13 cellular contexts compared by ENCODE assay signal in genomic region chr11:34631737-34632104, GRCh38. TPM values are rescaled to one million over a fixed set of nuclear protein-coding genes. Genes with fewer than 3 reads are reported as not detected.
DNase-seq lines count a peak whose midpoint lies in the region; ATAC-seq and TF ChIP-seq lines count a peak whose summit lies in the region.
"Had no signal": no experiment of that assay in that cellular context is flagged by ENCODE, and none has a peak within 500 bp of the region (broad histone marks: within the 10 kb centered on the region; RNA-seq: fewer than 3 reads in every experiment).

No MANE protein-coding gene starts in this region.

- no peak overlapping the region for H2AFZ ChIP-seq in Karpas-422 (ENCODE audit: low read length)
- no peak overlapping the region for H2AFZ ChIP-seq in H9 (ENCODE audit: low read length)

- no peak overlapping the region for H3K14ac ChIP-seq in H9 (ENCODE audit: insufficient read depth, low read length)

- H3K27me3 Mint-ChIP-seq in H9 (ENCODE audit: low read depth), result peaks cover 3% of the 10 kb centered on the region

- H3K27me3 ChIP-seq in esophagus (ENCODE audit: control insufficient read depth in 1 of 2, insufficient read depth in 2 of 2, low read length in 2 of 2) (no peaks in the 10 kb centered on the region), Karpas-422 (ENCODE audit: low read length) (no peaks in the 10 kb centered on the region), H9 (ENCODE audit: insufficient read depth, low read length) (no peaks in the 10 kb centered on the region)
- H3K27me3 ChIP-seq: BLaER1 treated with 17β-estradiol and CSF1 and Interleukin-3, amounts not matched to agents 10 nM and 100 nM had no signal

- peaks cover 18 to 27% of the 10 kb centered on the region in 2 experiments for H3K4me1 Mint-ChIP-seq in H9

- H3K9me2 ChIP-seq in Karpas-422 (replicated peaks; ENCODE audit: insufficient read depth, low read length), result no peaks in the 10 kb centered on the region

- H3K27ac ChIP-seq in esophagus (ENCODE audit: low read depth in 2 of 2, low read length in 1 of 2) (peak overlapping the region; percentile 76 to 95), Karpas-422 (ENCODE audit: low read length) (no peak overlapping the region), H9 (ENCODE audit: insufficient read length, low read depth, low read length) (no peak overlapping the region)

- no peak for TF ChIP-seq CTCF in H9 (conservative IDR thresholded peaks at IDR 0.05)

- H3K36me3 Mint-ChIP-seq in H9 (ENCODE audit: insufficient read depth in 1 of 3, low read depth in 3 of 3), result no peaks in the 10 kb centered on the region

- H3K4me3 ChIP-seq in esophagus (ENCODE audit: low read depth in 1 of 2, low read length in 2 of 2), result peak overlapping the region in 1 of 2 donors; percentile 37
- H3K4me3 ChIP-seq in Karpas-422 (ENCODE audit: low read length), result no peak overlapping the region
- H3K4me3 ChIP-seq: BLaER1 treated with 17β-estradiol and CSF1 and Interleukin-3, amounts not matched to agents 10 nM and 100 nM had no signal

- H4K20me1 ChIP-seq in Karpas-422 (ENCODE audit: insufficient read depth, low read depth, low read length) (no peaks in the 10 kb centered on the region), H9 (ENCODE audit: control insufficient read depth, insufficient read depth, insufficient read length) (no peaks in the 10 kb centered on the region)
- H4K20me1 ChIP-seq: BLaER1 treated with 17β-estradiol and CSF1 and Interleukin-3, amounts not matched to agents 10 nM and 100 nM had no signal

- no peak overlapping the region for H3K18ac ChIP-seq in H9 (ENCODE audit: insufficient read length, low read depth, low read length)

- H4K5ac ChIP-seq in H9 (ENCODE audit: insufficient read length, low read depth, low read length), result no peak overlapping the region

- H3K4me2 ChIP-seq in Karpas-422 (ENCODE audit: low read depth, low read length, poor library complexity, severe bottlenecking) (no peak overlapping the region), H9 (ENCODE audit: insufficient read depth, insufficient read length, low read length) (no peak overlapping the region)
- H3K4me2 ChIP-seq: BLaER1 treated with 17β-estradiol and CSF1 and Interleukin-3, amounts not matched to agents 10 nM and 100 nM had no signal

- H3T11ph ChIP-seq in H9 (ENCODE audit: low read length), result no peak overlapping the region

- H3K9me3 Mint-ChIP-seq in H9, result no peaks in the 10 kb centered on the region
- H3K9me3 Mint-ChIP-seq: activated T-helper 17 cell treated with anti-CD3 and anti-CD28 coated beads, Interleukin-2, amount 50 U/mL, for 72 hours had no signal

- DNase-seq in DMS79 (lab: John Stamatoyannopoulos, UW), result peak; percentile 94
- peak; percentile 74 for DNase-seq in NCI-H345 treated with DMSO at 0.1 percent for 48 hours (lab: John Stamatoyannopoulos, UW; ENCODE audit: unreplicated experiment)
- DNase-seq in pons (ENCODE audit: low spot score), result peak; percentile 53
- DNase-seq in Karpas-422, result no peak
- DNase-seq in H9, result no peak
- DNase-seq: activated CD4-positive, alpha-beta T cell treated with anti-CD3 and anti-CD28 coated beads for 1 hour; stimulated activated CD4-positive, alpha-beta T cell treated with anti-CD3 and anti-CD28 coated beads, Interleukin-12 subunit alpha, Interleukin-12 subunit beta, amount 100 ng/mL, for 4 hours had no signal

- H3K23ac ChIP-seq in H9 (ENCODE audit: insufficient read length, low read depth, low read length), result no peak overlapping the region

- H3K4ac ChIP-seq in H9 (ENCODE audit: low read depth, low read length), result no peak overlapping the region

- no peak overlapping the region for H2BK120ac ChIP-seq in H9 (ENCODE audit: low read depth, low read length, poor library complexity, severe bottlenecking)

- H3K36me3 ChIP-seq in esophagus (ENCODE audit: control insufficient read depth in 2 of 2, insufficient read depth in 2 of 2, low read length in 1 of 2) (no peaks in the 10 kb centered on the region), Karpas-422 (ENCODE audit: insufficient read depth, low read length) (no peaks in the 10 kb centered on the region)
- H3K36me3 ChIP-seq: BLaER1 treated with 17β-estradiol and CSF1 and Interleukin-3, amounts not matched to agents 10 nM and 100 nM had no signal

- no peaks in the 10 kb centered on the region for H3K79me2 ChIP-seq in Karpas-422 (ENCODE audit: low read length)
- H3K79me2 ChIP-seq in H9 (ENCODE audit: insufficient read depth, low read length), result no peaks in the 10 kb centered on the region

- 36 to 41% methylated on average over 4 of the region's 4 CpGs for WGBS in esophagus, 2 donors
- WGBS in H9 (ENCODE audit: extremely low coverage, insufficient read length, low lambda C conversion rate), result no CpG with 5 or more reads among the region's 4 CpGs

- no peak overlapping the region for H3K56ac ChIP-seq in H9 (ENCODE audit: insufficient read length, low read depth, low read length)

- no peaks in the 10 kb centered on the region for H3K9me3 ChIP-seq in esophagus (ENCODE audit: control insufficient read depth in 2 of 2, insufficient read depth in 1 of 2, low read depth in 1 of 2, low read length in 1 of 2)
- no peaks in the 10 kb centered on the region for H3K9me3 ChIP-seq in Karpas-422 (ENCODE audit: low read length)
- H3K9me3 ChIP-seq in H9 (ENCODE audit: control insufficient read depth, low read depth, low read length), result no peaks in the 10 kb centered on the region
- H3K9me3 ChIP-seq: BLaER1 treated with 17β-estradiol and CSF1 and Interleukin-3, amounts not matched to agents 10 nM and 100 nM had no signal

- no peak overlapping the region for H3K4me3 Mint-ChIP-seq in H9
- H3K4me3 Mint-ChIP-seq: activated T-helper 17 cell treated with anti-CD3 and anti-CD28 coated beads, Interleukin-2, amount 50 U/mL, for 72 hours had no signal

- no peak overlapping the region for H2BK5ac ChIP-seq in H9 (ENCODE audit: insufficient read length, low read length)

- H2BK20ac ChIP-seq in H9 (ENCODE audit: low read depth, low read length, poor library complexity, severe bottlenecking), result no peak overlapping the region

- H4K91ac ChIP-seq in H9 (ENCODE audit: insufficient read length, low read depth, low read length), result no peak overlapping the region

- H4K8ac ChIP-seq in H9 (replicated peaks; ENCODE audit: insufficient read length, low read depth, low read length), result no peak overlapping the region

- no peaks in the 10 kb centered on the region for H3K79me1 ChIP-seq in H9 (ENCODE audit: insufficient read depth, low read depth, low read length, poor library complexity, severe bottlenecking)

- no peaks in the 10 kb centered on the region for H3K23me2 ChIP-seq in H9 (ENCODE audit: insufficient read length, low read depth, low read length, poor library complexity, severe bottlenecking)

- H3K4me1 ChIP-seq in esophagus (ENCODE audit: control insufficient read depth in 2 of 2, insufficient read depth in 2 of 2, low read length in 1 of 2) (peaks cover 3% of the 10 kb centered on the region in 2 donors), Karpas-422 (ENCODE audit: low read length) (peaks cover 5% of the 10 kb centered on the region), H9 (ENCODE audit: insufficient read depth, low read length) (no peaks in the 10 kb centered on the region; the same call in 1 of the 2 replicates)

- no peak overlapping the region for H2BK12ac ChIP-seq in H9 (ENCODE audit: insufficient read length, low read depth, low read length)

- ATAC-seq in GM21515 (IDR thresholded peaks at IDR 0.05; ENCODE audit: unreplicated experiment) (no peak), GM21447 (IDR thresholded peaks at IDR 0.05; ENCODE audit: unreplicated experiment) (no peak)
- ATAC-seq: activated T-helper 17 cell treated with anti-CD3 and anti-CD28 coated beads, Interleukin-2, amount 50 U/mL, for 72 hours had no signal

- H2AK5ac ChIP-seq in H9 (ENCODE audit: insufficient read length, low read length), result no peak overlapping the region

- H3K9ac ChIP-seq in Karpas-422 (ENCODE audit: low read length) (no peak overlapping the region), H9 (ENCODE audit: extremely low read depth, insufficient read length, low read length) (no peak overlapping the region)
- H3K9ac ChIP-seq: BLaER1 treated with 17β-estradiol and CSF1 and Interleukin-3, amounts not matched to agents 10 nM and 100 nM had no signal

- no peak overlapping the region for H3K27ac Mint-ChIP-seq in H9
- H3K27ac Mint-ChIP-seq: activated T-helper 17 cell treated with anti-CD3 and anti-CD28 coated beads, Interleukin-2, amount 50 U/mL, for 72 hours had no signal

- H2BK15ac ChIP-seq in H9 (ENCODE audit: low read depth, low read length), result no peak overlapping the region

RNA-seq across cellular contexts. Expression of gene EHF, which starts 10.8 kb away (rescaled TPM):
- 100 to 1,000 TPM; 115 to 121 TPM for polyA plus RNA-seq in esophagus
- not detected in 2 replicates for total RNA-seq in Karpas-422 (2014; rRNA removed; shearing (Covaris generic); ENCODE audit: low replicate concordance)
- total RNA-seq in H9 (2021), result not detected in 2 replicates
- total RNA-seq: fibroblast of lung had no signal

Comparison
In these comparisons a context has a peak if more than half of its experiments do, and no peak if none do; other contexts are left out.
1. DNase-seq: peak in DMS79 (single experiment), NCI-H345 treated with DMSO at 0.1 percent for 48 hours (single experiment) and pons (single experiment); none in Karpas-422 (single experiment) and H9 (single experiment).
2. H3K27ac ChIP-seq: peak in esophagus (2 of 2); none in Karpas-422 (single experiment) and H9 (single experiment).